In genomic region chr17:76932402-76933333, GRCh38 we compare ENCODE assay signal across 16 cellular contexts.
DNase-seq lines count a peak whose midpoint lies in the region; ATAC-seq and TF ChIP-seq lines count a peak whose summit lies in the region.
"Had no signal": no experiment of that assay in that cellular context is flagged by ENCODE, and none has a peak within 500 bp of the region (broad histone marks: within the 10 kb centered on the region; RNA-seq: fewer than 3 reads in every experiment).

No MANE protein-coding gene starts in this region.

- CTCF ChIA-PET in activated CD4-positive, alpha-beta T cell treated with anti-CD3 and anti-CD28 coated beads, Interleukin-2, amount 10 ng/mL, durations not matched to agents 7 days and 5 days (lab: Charles Lee): interaction anchor here (0.5 to 0.6 kb wide), 2 partner anchors 67 to 317 kb away, joined by 3 to 4 read pairs; no protein-coding TSS in a partner anchor

- intact Hi-C loops in head of caudate nucleus (cut with DNase I): no loop called here

- H3K4me3 ChIP-seq in osteoblast (ENCODE audit: insufficient read depth, low read length): no peak overlapping the region
- H3K4me3 ChIP-seq in foreskin fibroblast (ENCODE audit: low read depth in 1 of 2, low read length in 2 of 2): no peak overlapping the region
- H3K4me3 ChIP-seq: GM23338 had no signal

- H3K4me1 Mint-ChIP-seq in stimulated activated memory B cell treated with anti-CD40 and anti-IgM and Interleukin-4, amounts not matched to agents 10 μg/mL and 1 μg/mL and 100 μg/mL, for 72 hours: no peaks in the 10 kb centered on the region
- no peaks in the 10 kb centered on the region for H3K4me1 Mint-ChIP-seq in activated CD4-positive, alpha-beta T cell treated with anti-CD3 and anti-CD28 coated beads, Interleukin-2, amount 10 ng/mL, durations not matched to agents 7 days and 5 days

- peaks cover 22% of the 10 kb centered on the region for H3K27me3 ChIP-seq in osteoblast (ENCODE audit: insufficient read depth, low read length)

- no peaks in the 10 kb centered on the region for H3K9me3 ChIP-seq in osteoblast (ENCODE audit: low read depth, low read length)

- no peaks in the 10 kb centered on the region for H3K36me3 ChIP-seq in osteoblast (ENCODE audit: insufficient read depth, low read length)

- H3K27ac Mint-ChIP-seq in stimulated activated memory B cell treated with anti-CD40 and anti-IgM and Interleukin-4, amounts not matched to agents 10 μg/mL and 1 μg/mL and 100 μg/mL, for 72 hours: no peak overlapping the region
- H3K27ac Mint-ChIP-seq in activated CD4-positive, alpha-beta T cell treated with anti-CD3 and anti-CD28 coated beads, Interleukin-2, amount 10 ng/mL, durations not matched to agents 7 days and 5 days: no peak overlapping the region
- H3K27ac Mint-ChIP-seq: GM23338 had no signal

- H2AFZ ChIP-seq in osteoblast (ENCODE audit: low read length): no peak overlapping the region
- H2AFZ ChIP-seq: GM23338 had no signal

- POLR2A ChIA-PET in activated CD4-positive, alpha-beta T cell treated with anti-CD3 and anti-CD28 coated beads, Interleukin-2, amount 10 ng/mL, durations not matched to agents 7 days and 5 days (lab: Charles Lee): interaction anchor here (0.6 kb wide), 1 partner anchor 129 kb away, joined by 5 read pairs; no protein-coding TSS in a partner anchor

- no peak for TF ChIP-seq CTCF in osteoblast (IDR thresholded peaks at IDR 0.05; ENCODE audit: extremely low read depth, low read depth, low read length)
- no peak for TF ChIP-seq CTCF in foreskin fibroblast (IDR thresholded peaks at IDR 0.05; ENCODE audit: low read depth, low read length)

- DNase-seq in caudate nucleus (lab: John Stamatoyannopoulos, UW) (peak in 15 of 61 donors; percentile 17 to 67 (median 43)), head of caudate nucleus (peak in 29 of 42 donors; percentile 32 to 82 (median 56)), osteoblast (ENCODE audit: insufficient read length, low spot score, missing footprints) (peak; percentile 69), DMS53 treated with DMSO at 0.1 percent for 48 hours (lab: John Stamatoyannopoulos, UW; ENCODE audit: unreplicated experiment) (no peak), foreskin fibroblast (no peak)
- no peak for DNase-seq in activated CD4-positive, alpha-beta T cell treated with anti-CD3 and anti-CD28 coated beads, Interleukin-2, amount 10 ng/mL, durations not matched to agents 7 days and 5 days
- DNase-seq: C1 segment of cervical spinal cord; Calu3; CD4-positive, alpha-beta memory T cell; COR-L47; DMS53; DND-41; H9 had no signal

- no peaks in the 10 kb centered on the region for H3K36me3 Mint-ChIP-seq in stimulated activated memory B cell treated with anti-CD40 and anti-IgM and Interleukin-4, amounts not matched to agents 10 μg/mL and 1 μg/mL and 100 μg/mL, for 72 hours
- H3K36me3 Mint-ChIP-seq in activated CD4-positive, alpha-beta T cell treated with anti-CD3 and anti-CD28 coated beads, Interleukin-2, amount 10 ng/mL, durations not matched to agents 7 days and 5 days (ENCODE audit: low read depth): no peaks in the 10 kb centered on the region
- H3K36me3 Mint-ChIP-seq: CD4-positive, alpha-beta memory T cell had no signal

- no peak overlapping the region for H3K4me2 ChIP-seq in osteoblast (ENCODE audit: insufficient read depth, low read length)
- H3K4me2 ChIP-seq: GM23338 had no signal

- peaks cover 4% of the 10 kb centered on the region for H3K9me3 Mint-ChIP-seq in stimulated activated memory B cell treated with anti-CD40 and anti-IgM and Interleukin-4, amounts not matched to agents 10 μg/mL and 1 μg/mL and 100 μg/mL, for 72 hours
- H3K9me3 Mint-ChIP-seq in activated CD4-positive, alpha-beta T cell treated with anti-CD3 and anti-CD28 coated beads, Interleukin-2, amount 10 ng/mL, durations not matched to agents 7 days and 5 days: no peaks in the 10 kb centered on the region
- H3K9me3 Mint-ChIP-seq: GM23338, H9 had no signal

- peak; percentile 10 for ATAC-seq in stimulated activated memory B cell treated with anti-CD40 and anti-IgM and Interleukin-4, amounts not matched to agents 10 μg/mL and 1 μg/mL and 100 μg/mL, for 72 hours
- ATAC-seq: GM23338, HCT116 had no signal

- no peaks in the 10 kb centered on the region for H3K79me2 ChIP-seq in osteoblast (ENCODE audit: insufficient read depth, low read length)

- H3K4me1 ChIP-seq in osteoblast (ENCODE audit: insufficient read depth, low read length): peaks cover 2% of the 10 kb centered on the region

- H4K20me1 ChIP-seq in osteoblast (ENCODE audit: insufficient read depth, low read length): no peaks in the 10 kb centered on the region

- H3K27me3 Mint-ChIP-seq in stimulated activated memory B cell treated with anti-CD40 and anti-IgM and Interleukin-4, amounts not matched to agents 10 μg/mL and 1 μg/mL and 100 μg/mL, for 72 hours: peaks cover 71% of the 10 kb centered on the region
- H3K27me3 Mint-ChIP-seq in activated CD4-positive, alpha-beta T cell treated with anti-CD3 and anti-CD28 coated beads, Interleukin-2, amount 10 ng/mL, durations not matched to agents 7 days and 5 days: no peaks in the 10 kb centered on the region

- H3K27ac ChIP-seq in caudate nucleus (ENCODE audit: low read depth, low read length) (peak overlapping the region; percentile 32), osteoblast (ENCODE audit: low read depth, low read length) (no peak overlapping the region)

- no peak overlapping the region for H3K4me3 Mint-ChIP-seq in stimulated activated memory B cell treated with anti-CD40 and anti-IgM and Interleukin-4, amounts not matched to agents 10 μg/mL and 1 μg/mL and 100 μg/mL, for 72 hours
- H3K4me3 Mint-ChIP-seq in activated CD4-positive, alpha-beta T cell treated with anti-CD3 and anti-CD28 coated beads, Interleukin-2, amount 10 ng/mL, durations not matched to agents 7 days and 5 days: no peak overlapping the region
- H3K4me3 Mint-ChIP-seq: CD4-positive, alpha-beta memory T cell; GM23338; H9 had no signal

Comparison
In these comparisons a context has a peak if more than half of its experiments do, and no peak if none do; other contexts are left out.
1. DNase-seq: peak in head of caudate nucleus (29 of 42) and osteoblast (single experiment); none in activated CD4-positive, alpha-beta T cell treated with anti-CD3 and anti-CD28 coated beads, Interleukin-2, amount 10 ng/mL, durations not matched to agents 7 days and 5 days (single experiment), DMS53 treated with DMSO at 0.1 percent for 48 hours (single experiment) and foreskin fibroblast (0 of 2).